In the genomic region with DNA sequence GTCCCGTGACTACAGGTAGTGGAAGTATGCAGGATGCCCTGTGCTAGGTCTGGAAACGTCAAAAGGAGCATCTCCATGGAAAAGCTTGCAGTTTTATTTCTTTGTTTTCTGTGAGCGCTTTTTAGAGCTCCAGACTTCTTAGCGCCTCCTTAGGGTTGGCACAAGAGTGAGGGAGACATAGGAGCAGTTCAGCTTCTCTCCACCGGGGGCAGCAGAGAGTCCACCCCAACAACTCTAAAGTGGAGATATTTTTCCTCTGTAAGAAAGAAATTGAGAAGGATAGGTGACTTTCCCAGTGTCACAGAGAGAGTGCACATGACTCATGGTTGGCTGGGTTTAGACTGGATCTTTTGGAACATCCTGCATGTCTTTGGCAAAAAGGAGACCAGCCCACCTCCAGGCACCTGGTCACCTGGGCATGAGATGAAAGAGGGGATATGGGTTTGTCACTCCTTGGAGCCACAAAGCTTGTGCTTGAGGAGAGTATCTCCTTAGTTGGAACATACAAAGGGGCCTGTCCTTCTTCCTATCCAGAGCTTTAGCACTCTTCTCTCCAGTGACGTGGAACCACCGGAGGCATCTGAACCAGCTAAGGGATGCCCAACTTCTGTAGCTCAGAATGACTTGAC, we compare ENCODE assay signal across 8 cellular contexts.
DNase-seq lines count a peak whose midpoint lies in the region; ATAC-seq and TF ChIP-seq lines count a peak whose summit lies in the region.

No MANE protein-coding gene starts in this region.

- POLR2A ChIA-PET in activated CD4-positive, alpha-beta memory T cell treated with anti-CD3 and anti-CD28 coated beads, Interleukin-2, amount 10 ng/mL, durations not matched to agents 7 days and 5 days (lab: Charles Lee) = no interaction called here

- H3K4me1 Mint-ChIP-seq in activated CD4-positive, alpha-beta memory T cell treated with anti-CD3 and anti-CD28 coated beads, Interleukin-2, amount 10 ng/mL, durations not matched to agents 7 days and 5 days = no peaks in the 10 kb centered on the region

- H3K27me3 ChIP-seq in DOHH2 (ENCODE audit: control insufficient read depth, low read length) (no peaks in the 10 kb centered on the region), tibial artery (no peaks in the 10 kb centered on the region)

- H4K20me1 ChIP-seq in DOHH2 (ENCODE audit: control insufficient read depth, insufficient read depth, low read depth, low read length) = no peaks in the 10 kb centered on the region

- no peak overlapping the region for H3K4me3 Mint-ChIP-seq in activated CD4-positive, alpha-beta memory T cell treated with anti-CD3 and anti-CD28 coated beads, Interleukin-2, amount 10 ng/mL, durations not matched to agents 7 days and 5 days

- H3K4me1 ChIP-seq in DOHH2 (ENCODE audit: control insufficient read depth, low read length) (no peaks in the 10 kb centered on the region), tibial artery (no peaks in the 10 kb centered on the region)

- H3K4me3 ChIP-seq in DOHH2 (ENCODE audit: low read length) = no peak overlapping the region
- H3K4me3 ChIP-seq in tibial artery = no peak overlapping the region

- no peak overlapping the region for H3K27ac Mint-ChIP-seq in activated CD4-positive, alpha-beta memory T cell treated with anti-CD3 and anti-CD28 coated beads, Interleukin-2, amount 10 ng/mL, durations not matched to agents 7 days and 5 days

- no peaks in the 10 kb centered on the region for H3F3A ChIP-seq in DOHH2 (ENCODE audit: control insufficient read depth, insufficient read depth)

- H3K79me2 ChIP-seq in DOHH2 (ENCODE audit: control insufficient read depth, low read length) = no peaks in the 10 kb centered on the region

- H3K9me2 ChIP-seq in DOHH2 (replicated peaks; ENCODE audit: control insufficient read depth, low read length) = no peaks in the 10 kb centered on the region

- H3K27ac ChIP-seq in DOHH2 (ENCODE audit: low read depth, low read length) (no peak overlapping the region), tibial artery (no peak overlapping the region)

- H3K36me3 ChIP-seq in DOHH2 (ENCODE audit: control insufficient read depth, low read length) (no peaks in the 10 kb centered on the region), tibial artery (no peaks in the 10 kb centered on the region)

- H3K4me2 ChIP-seq in DOHH2 (ENCODE audit: low read length) = no peak overlapping the region

- no peaks in the 10 kb centered on the region for H3K9me3 ChIP-seq in DOHH2 (ENCODE audit: control insufficient read depth, insufficient read depth, low read length)
- no peaks in the 10 kb centered on the region for H3K9me3 ChIP-seq in tibial artery

- H3K36me3 Mint-ChIP-seq in activated CD4-positive, alpha-beta memory T cell treated with anti-CD3 and anti-CD28 coated beads, Interleukin-2, amount 10 ng/mL, durations not matched to agents 7 days and 5 days (ENCODE audit: low read depth) = no peaks in the 10 kb centered on the region

- intact Hi-C loops in left colon (cut with DNase I, micrococcal nuclease) = no loop called here
- intact Hi-C loops in tibial artery (cut with DNase I; ENCODE audit: low total_unique reads) = no loop called here

- no peaks in the 10 kb centered on the region for H3K27me3 Mint-ChIP-seq in activated CD4-positive, alpha-beta memory T cell treated with anti-CD3 and anti-CD28 coated beads, Interleukin-2, amount 10 ng/mL, durations not matched to agents 7 days and 5 days

- peak; percentile 96 for TF ChIP-seq CTCF in DOHH2 (IDR thresholded peaks at IDR 0.05; ENCODE audit: low read depth, low read length, poor library complexity, severe bottlenecking)
- TF ChIP-seq CTCF in tibial artery (IDR thresholded peaks at IDR 0.05) = peak in 1 of 2 experiments; percentile 37

- H3K9me3 Mint-ChIP-seq in activated CD4-positive, alpha-beta memory T cell treated with anti-CD3 and anti-CD28 coated beads, Interleukin-2, amount 10 ng/mL, durations not matched to agents 7 days and 5 days = peaks cover 5% of the 10 kb centered on the region

- peak; percentile 5 for DNase-seq in HuH-7.5 (ENCODE audit: low spot score)
- peak; percentile 19 for DNase-seq in activated CD4-positive, alpha-beta memory T cell treated with anti-CD3 and anti-CD28 coated beads, Interleukin-2, amount 10 ng/mL, durations not matched to agents 7 days and 5 days
- DNase-seq in left colon = peak in 1 of 2 donors; percentile 45
- DNase-seq in cerebellar nuclear complex (lab: John Stamatoyannopoulos, UW) = no peak
- no peak for DNase-seq in anterior cingulate cortex (lab: John Stamatoyannopoulos, UW)
- no peak for DNase-seq in tibial artery

- ATAC-seq in GM19023 (IDR thresholded peaks at IDR 0.05; ENCODE audit: unreplicated experiment) (peak; percentile 63), left colon (peak; percentile 59)

- CTCF ChIA-PET in activated CD4-positive, alpha-beta memory T cell treated with anti-CD3 and anti-CD28 coated beads, Interleukin-2, amount 10 ng/mL, durations not matched to agents 7 days and 5 days (lab: Charles Lee) = interaction anchor here (0.6 to 0.8 kb wide), 4 partner anchors 9 to 115 kb away, joined by 3 to 4 read pairs (median 4); no protein-coding TSS in a partner anchor

Comparison
In these comparisons a context has a peak if more than half of its experiments do, and no peak if none do; other contexts are left out.
1. DNase-seq: peak in HuH-7.5 (single experiment) and activated CD4-positive, alpha-beta memory T cell treated with anti-CD3 and anti-CD28 coated beads, Interleukin-2, amount 10 ng/mL, durations not matched to agents 7 days and 5 days (single experiment); none in cerebellar nuclear complex (0 of 2), anterior cingulate cortex (0 of 58) and tibial artery (0 of 2).